Comparison of ENCODE assay signal across 8 cellular contexts in genomic region chrX:7926914-7927258, GRCh38. TPM values are rescaled to one million over a fixed set of nuclear protein-coding genes. Genes with fewer than 3 reads are reported as not detected.
DNase-seq lines count a peak whose midpoint lies in the region; ATAC-seq, FAIRE-seq and TF ChIP-seq lines count a peak whose summit lies in the region.

No MANE protein-coding gene starts in this region.

- H3K27me3 Mint-ChIP-seq in activated T-helper 17 cell treated with anti-CD3 and anti-CD28 coated beads, Interleukin-2, amount 50 U/mL, for 72 hours, result no peaks in the 10 kb centered on the region

- H3K4me3 ChIP-seq in keratinocyte (ENCODE audit: control insufficient read depth in 2 of 3, extremely low read depth in 1 of 3, insufficient read depth in 2 of 3, low read depth in 1 of 3, low read length in 3 of 3), result peak overlapping the region; percentile 69 to 78 (median 76)
- H3K4me3 ChIP-seq in thoracic aorta, result peak overlapping the region; percentile 78

- peaks cover 0 to 6% of the 10 kb centered on the region in 2 experiments for H3K36me3 ChIP-seq in keratinocyte (ENCODE audit: control insufficient read depth in 2 of 2, extremely low read depth in 1 of 2, insufficient read depth in 2 of 2, low read length in 2 of 2)
- H3K36me3 ChIP-seq in thoracic aorta, result no peaks in the 10 kb centered on the region

- H3K4me1 Mint-ChIP-seq in activated T-helper 17 cell treated with anti-CD3 and anti-CD28 coated beads, Interleukin-2, amount 50 U/mL, for 72 hours, result peaks cover 3% of the 10 kb centered on the region

- peak overlapping the region; percentile 76 for H2AFZ ChIP-seq in keratinocyte (ENCODE audit: control insufficient read depth, low read length)

- H3K4me1 ChIP-seq in keratinocyte (ENCODE audit: control insufficient read depth, extremely low read depth, insufficient read depth, low read length) (peaks cover 11% of the 10 kb centered on the region), thoracic aorta (ENCODE audit: control insufficient read depth in 1 of 2, low read depth in 2 of 2) (no peaks in the 10 kb centered on the region)

- H3K27ac Mint-ChIP-seq in activated T-helper 17 cell treated with anti-CD3 and anti-CD28 coated beads, Interleukin-2, amount 50 U/mL, for 72 hours, result peak overlapping the region; percentile 94

- dilution Hi-C loops in keratinocyte (cut with MboI; ENCODE audit: extremely low pct_ligation_motif_present, low sequenced_read_pairs), result no loop called here

- DNase-seq in Right ventricle myocardium inferior (ENCODE audit: missing footprints), result peak; percentile 37
- DNase-seq in cardiac septum (ENCODE audit: low spot score), result no peak
- no peak for DNase-seq in keratinocyte (ENCODE audit: low read depth, low spot score)
- DNase-seq in thoracic aorta (ENCODE audit: low spot score), result no peak
- no peak for DNase-seq in 8988T
- no peak for DNase-seq in A172 (ENCODE audit: low spot score)
- no peak for DNase-seq in GM19238 (ENCODE audit: insufficient read length, low spot score)

- H3K9me1 ChIP-seq in keratinocyte (ENCODE audit: control insufficient read depth, extremely low read depth, insufficient read depth, low read length), result no peaks in the 10 kb centered on the region

- peak overlapping the region; percentile 69 for H3K9ac ChIP-seq in keratinocyte (ENCODE audit: control insufficient read depth, extremely low read depth, insufficient read depth, low read length)

- no peaks in the 10 kb centered on the region for H3K9me3 Mint-ChIP-seq in activated T-helper 17 cell treated with anti-CD3 and anti-CD28 coated beads, Interleukin-2, amount 50 U/mL, for 72 hours

- H3K36me3 Mint-ChIP-seq in activated T-helper 17 cell treated with anti-CD3 and anti-CD28 coated beads, Interleukin-2, amount 50 U/mL, for 72 hours (ENCODE audit: low read depth), result peaks cover 10% of the 10 kb centered on the region

- peak overlapping the region; percentile 81 for H3K4me3 Mint-ChIP-seq in activated T-helper 17 cell treated with anti-CD3 and anti-CD28 coated beads, Interleukin-2, amount 50 U/mL, for 72 hours

- TF ChIP-seq CTCF in keratinocyte (optimal IDR thresholded peaks at IDR 0.05 in 1 of 3, IDR thresholded peaks at IDR 0.05 in 1 of 3, conservative IDR thresholded peaks at IDR 0.05 in 1 of 3; ENCODE audit: extremely low read depth in 1 of 3, insufficient read depth in 2 of 3, low read length in 3 of 3), result peak in 1 of 3 experiments; percentile 3
- no peak for TF ChIP-seq CTCF in thoracic aorta (IDR thresholded peaks at IDR 0.05)

- H4K20me1 ChIP-seq in keratinocyte (ENCODE audit: control insufficient read depth, extremely low read depth, insufficient read depth, low read length), result no peaks in the 10 kb centered on the region

- peak overlapping the region; percentile 75 for H3K4me2 ChIP-seq in keratinocyte (ENCODE audit: control insufficient read depth, extremely low read depth, insufficient read depth, low read depth, low read length)

- peaks cover 2% of the 10 kb centered on the region for H3K79me2 ChIP-seq in keratinocyte (ENCODE audit: control insufficient read depth, insufficient read depth, low read length)

- H3K9me3 ChIP-seq in keratinocyte (ENCODE audit: control insufficient read depth, low read depth, low read length) (no peaks in the 10 kb centered on the region), thoracic aorta (no peaks in the 10 kb centered on the region)

- H3K27me3 ChIP-seq in keratinocyte (ENCODE audit: control insufficient read depth, extremely low read depth, insufficient read depth, low read length), result no peaks in the 10 kb centered on the region
- H3K27me3 ChIP-seq in thoracic aorta (replicated peaks; ENCODE audit: insufficient read depth), result no peaks in the 10 kb centered on the region

- ATAC-seq in Right ventricle myocardium inferior, result peak; percentile 8
- ATAC-seq in activated T-helper 17 cell treated with anti-CD3 and anti-CD28 coated beads, Interleukin-2, amount 50 U/mL, for 72 hours (replicated peaks), result no peak
- ATAC-seq in thoracic aorta (ENCODE audit: insufficient number of reproducible peaks, low FRiP score, low read depth), result no peak

- H3K27ac ChIP-seq in keratinocyte (ENCODE audit: control insufficient read depth, insufficient read depth, low read length), result peak overlapping the region; percentile 80
- H3K27ac ChIP-seq in thoracic aorta, result peak overlapping the region in 1 of 2 donors; percentile 49

- no peak for FAIRE-seq in keratinocyte (lab: Jason Lieb, UNC)

- intact Hi-C loops in Right ventricle myocardium inferior (cut with DNase I), result no loop called here
- intact Hi-C loops in cardiac septum (cut with DNase I), result loop anchor here (5.0 kb wide), 1 partner anchor 780 kb away; the partner anchor contains the start of genes PUDP and STS

RNA-seq across cellular contexts. Expression of gene PNPLA4, which starts 0.3 kb away (rescaled TPM):
- total RNA-seq in Right ventricle myocardium inferior (33.3 TPM), cardiac septum (43.8 TPM), thoracic aorta (10 to 100 TPM in 1 of 2 donors, under 1 TPM in 1; 0.95 to 11.6 TPM)
- 1 to 10 TPM; 6.4 to 7.8 TPM for total RNA-seq in activated T-helper 17 cell treated with anti-CD3 and anti-CD28 coated beads, Interleukin-2, amount 50 U/mL, for 72 hours
- polyA plus RNA-seq in keratinocyte, result 34.5 to 39.6 TPM (median 35.9 TPM) in 3 replicates
- 14.1 TPM for polyA plus RNA-seq in keratinocyte (2011; ENCODE audit: low read depth)
- polyA plus RNA-seq in keratinocyte (2011; cell fraction: cytosol; rRNA removed), result 47.9 and 48.4 TPM in 2 replicates
- 15.1 and 19.2 TPM in 2 replicates for polyA plus RNA-seq in keratinocyte (2011; cell fraction: nucleus; rRNA removed)
- polyA plus RNA-seq in keratinocyte (2012; ENCODE audit: low replicate concordance), result 28.1 and 31.7 TPM in 2 replicates
- polyA minus RNA-seq in keratinocyte, result 19.1 to 26.8 TPM (median 25.0 TPM) in 3 replicates
- polyA minus RNA-seq in keratinocyte (2011; cell fraction: cytosol; rRNA and poly(A)+ RNA removed), result 13.8 TPM
- 2.0 and 6.6 TPM in 2 replicates for polyA minus RNA-seq in keratinocyte (2011; cell fraction: nucleus; rRNA and poly(A)+ RNA removed)
- not detected in 2 replicates for total RNA-seq in A172 (2014; rRNA removed; shearing (Covaris generic))
